ENCODE assay signal across 8 cellular contexts in the genomic region with DNA sequence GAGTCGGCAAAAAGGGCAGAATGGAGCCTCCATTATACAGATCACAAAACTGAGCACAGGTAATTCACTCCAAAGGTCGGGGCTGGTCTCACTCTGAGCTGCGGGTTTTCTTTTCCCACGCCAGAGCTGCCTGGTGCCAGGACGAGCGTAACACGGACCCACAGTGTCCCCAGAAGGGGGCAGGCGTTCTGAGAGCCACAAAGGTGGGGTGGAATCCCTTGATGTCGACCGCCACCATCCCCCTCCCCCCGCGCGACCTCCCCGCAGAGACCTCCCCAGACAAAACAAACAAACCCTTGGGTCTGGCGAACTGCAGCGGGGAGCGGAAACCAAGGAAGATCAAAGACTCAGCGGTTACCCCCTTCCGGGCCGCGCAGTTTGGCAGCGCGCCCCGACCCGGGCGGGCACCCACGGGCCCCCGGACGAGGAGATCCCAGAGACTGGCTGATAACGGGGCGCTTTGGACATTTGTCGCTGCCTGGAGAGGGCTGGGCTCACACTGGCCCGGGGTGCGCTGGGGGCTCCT. TPM values are rescaled to one million over a fixed set of nuclear protein-coding genes. Genes with fewer than 3 reads are reported as not detected.
A peak's percentile ranks its signal among the peaks of the same experiment; 100 is the strongest.
DNase-seq lines count a peak whose midpoint lies in the region; ATAC-seq, FAIRE-seq and TF ChIP-seq lines count a peak whose summit lies in the region.

No MANE protein-coding gene starts in this region.

- dilution Hi-C loops in endothelial cell of umbilical vein (cut with MboI; ENCODE audit: extremely low pct_ligation_motif_present, low sequenced_read_pairs) = no loop called here

- H3K4me1 ChIP-seq in CD4-positive, CD25-positive, alpha-beta regulatory T cell (ENCODE audit: control insufficient read depth, insufficient read depth, low read length, poor library complexity, severe bottlenecking) = peaks cover 34% of the 10 kb centered on the region
- peaks cover 4% of the 10 kb centered on the region for H3K4me1 ChIP-seq in endothelial cell of umbilical vein (ENCODE audit: control insufficient read depth, extremely low read depth, insufficient read depth, low read length)

- H3K27ac ChIP-seq in CD4-positive, CD25-positive, alpha-beta regulatory T cell (ENCODE audit: insufficient read depth, low read length, poor library complexity, severe bottlenecking) = peak overlapping the region; percentile 63
- no peak overlapping the region for H3K27ac ChIP-seq in endothelial cell of umbilical vein (ENCODE audit: insufficient read depth, low read depth, low read length)

- peak; percentile 73 to 75 for ATAC-seq in CD4-positive, CD25-positive, alpha-beta regulatory T cell (ENCODE audit: low read depth in 2 of 2)
- ATAC-seq in GM21737 (IDR thresholded peaks at IDR 0.05; ENCODE audit: unreplicated experiment) = peak; percentile 49
- peak; percentile 54 to 72 for ATAC-seq in natural killer cell treated with Interleukin-12 subunit alpha and Interleukin-12 subunit beta and Interleukin-15 and Interleukin-18, amount 100 ng/mL, for 72 hours
- ATAC-seq in stimulated activated naive CD8-positive, alpha-beta T cell treated with anti-CD3 and anti-CD28 coated beads, Interleukin-15, amount 100 ng/mL, for 72 hours = peak; percentile 79
- no peak for ATAC-seq in GM21786 (IDR thresholded peaks at IDR 0.05; ENCODE audit: unreplicated experiment)

- TF ChIP-seq POLR2A in endothelial cell of umbilical vein (IDR thresholded peaks at IDR 0.05; ENCODE audit: low read depth, low read length) = no peak

- no peak overlapping the region for H3K9ac ChIP-seq in endothelial cell of umbilical vein (replicated peaks; ENCODE audit: extremely low read depth, insufficient read depth, low read length)

- no peaks in the 10 kb centered on the region for H3K36me3 ChIP-seq in CD4-positive, CD25-positive, alpha-beta regulatory T cell (ENCODE audit: control insufficient read depth, insufficient read depth, low read length)
- no peaks in the 10 kb centered on the region for H3K36me3 ChIP-seq in endothelial cell of umbilical vein (ENCODE audit: control insufficient read depth in 2 of 2, extremely low read depth in 1 of 2, insufficient read depth in 2 of 2, low read length in 2 of 2)

- TF ChIP-seq CTCF in endothelial cell of umbilical vein (IDR thresholded peaks at IDR 0.05; ENCODE audit: extremely low read depth in 1 of 2, insufficient read depth in 1 of 2, low read depth in 1 of 2, low read length in 2 of 2) = peak in 1 of 2 donors; percentile 12

- H3K27me3 ChIP-seq in CD4-positive, CD25-positive, alpha-beta regulatory T cell (ENCODE audit: control insufficient read depth, insufficient read depth, low read length) = no peaks in the 10 kb centered on the region
- H3K27me3 ChIP-seq in endothelial cell of umbilical vein (ENCODE audit: control insufficient read depth in 2 of 2, insufficient read depth in 2 of 2, low read length in 2 of 2) = peaks cover 37 to 38% of the 10 kb centered on the region in 2 experiments

- DNase-seq in CD4-positive, CD25-positive, alpha-beta regulatory T cell = peak; percentile 80 to 88 (median 85)
- DNase-seq in NCI-H524 treated with DMSO at 0.1 percent for 48 hours (lab: John Stamatoyannopoulos, UW) (peak; percentile 33), endothelial cell of umbilical vein (ENCODE audit: low read depth, low spot score) (no peak)
- peak; percentile 22 to 49 (median 33) for DNase-seq in activated CD8-positive, alpha-beta memory T cell treated with anti-CD3 and anti-CD28 coated beads for 48 hours (ENCODE audit: low read depth in 2 of 3, low spot score in 2 of 3)
- no peak for DNase-seq in natural killer cell treated with Interleukin-12 subunit alpha and Interleukin-12 subunit beta and Interleukin-15 and Interleukin-18, amount 100 ng/mL, for 72 hours (ENCODE audit: low spot score)
- DNase-seq in stimulated activated naive CD8-positive, alpha-beta T cell treated with anti-CD3 and anti-CD28 coated beads, Interleukin-15, amount 100 ng/mL, for 72 hours = peak; percentile 74 to 76

- peaks cover 0 to 31% (median 19%) of the 10 kb centered on the region in 4 donors for H3K4me1 Mint-ChIP-seq in CD4-positive, CD25-positive, alpha-beta regulatory T cell
- H3K4me1 Mint-ChIP-seq in natural killer cell treated with Interleukin-12 subunit alpha and Interleukin-12 subunit beta and Interleukin-15 and Interleukin-18, amount 100 ng/mL, for 72 hours (ENCODE audit: low read depth in 2 of 2) = peaks cover 5 to 6% of the 10 kb centered on the region in 2 donors
- peaks cover 27% of the 10 kb centered on the region for H3K4me1 Mint-ChIP-seq in stimulated activated naive CD8-positive, alpha-beta T cell treated with anti-CD3 and anti-CD28 coated beads, Interleukin-15, amount 100 ng/mL, for 72 hours

- H4K20me1 ChIP-seq in endothelial cell of umbilical vein (replicated peaks; ENCODE audit: control insufficient read depth, extremely low read depth, insufficient read depth, low read length) = no peaks in the 10 kb centered on the region

- no peaks in the 10 kb centered on the region for H3K9me1 ChIP-seq in endothelial cell of umbilical vein (replicated peaks; ENCODE audit: control insufficient read depth, extremely low read depth, insufficient read depth, low read length)

- H3K9me3 Mint-ChIP-seq in CD4-positive, CD25-positive, alpha-beta regulatory T cell = peaks cover 0 to 15% (median 0%) of the 10 kb centered on the region in 7 donors
- no peaks in the 10 kb centered on the region for H3K9me3 Mint-ChIP-seq in natural killer cell treated with Interleukin-12 subunit alpha and Interleukin-12 subunit beta and Interleukin-15 and Interleukin-18, amount 100 ng/mL, for 72 hours
- H3K9me3 Mint-ChIP-seq in stimulated activated naive CD8-positive, alpha-beta T cell treated with anti-CD3 and anti-CD28 coated beads, Interleukin-15, amount 100 ng/mL, for 72 hours = peaks cover 18 to 19% of the 10 kb centered on the region in 2 donors

- peak overlapping the region; percentile 83 to 97 (median 93) for H3K4me3 Mint-ChIP-seq in CD4-positive, CD25-positive, alpha-beta regulatory T cell
- H3K4me3 Mint-ChIP-seq in natural killer cell treated with Interleukin-12 subunit alpha and Interleukin-12 subunit beta and Interleukin-15 and Interleukin-18, amount 100 ng/mL, for 72 hours = peak overlapping the region; percentile 88
- H3K4me3 Mint-ChIP-seq in stimulated activated naive CD8-positive, alpha-beta T cell treated with anti-CD3 and anti-CD28 coated beads, Interleukin-15, amount 100 ng/mL, for 72 hours = peak overlapping the region; percentile 93 to 98

- H3K27ac Mint-ChIP-seq in CD4-positive, CD25-positive, alpha-beta regulatory T cell = peak overlapping the region; percentile 74 to 89 (median 85)
- H3K27ac Mint-ChIP-seq in natural killer cell treated with Interleukin-12 subunit alpha and Interleukin-12 subunit beta and Interleukin-15 and Interleukin-18, amount 100 ng/mL, for 72 hours = no peak overlapping the region
- peak overlapping the region in 1 of 2 donors; percentile 85 for H3K27ac Mint-ChIP-seq in stimulated activated naive CD8-positive, alpha-beta T cell treated with anti-CD3 and anti-CD28 coated beads, Interleukin-15, amount 100 ng/mL, for 72 hours

- H3K9me3 ChIP-seq in CD4-positive, CD25-positive, alpha-beta regulatory T cell (ENCODE audit: control insufficient read depth in 2 of 2, low read length in 2 of 2) = peaks cover 3 to 10% of the 10 kb centered on the region in 2 experiments
- no peaks in the 10 kb centered on the region for H3K9me3 ChIP-seq in endothelial cell of umbilical vein (replicated peaks; ENCODE audit: control insufficient read depth, insufficient read depth, low read length)

- no peak for FAIRE-seq in endothelial cell of umbilical vein (lab: Jason Lieb, UNC)

- H2AFZ ChIP-seq in endothelial cell of umbilical vein (ENCODE audit: low read depth, low read length) = peak overlapping the region; percentile 44

- H3K27me3 Mint-ChIP-seq in CD4-positive, CD25-positive, alpha-beta regulatory T cell = peaks cover 30% of the 10 kb centered on the region
- H3K27me3 Mint-ChIP-seq in natural killer cell treated with Interleukin-12 subunit alpha and Interleukin-12 subunit beta and Interleukin-15 and Interleukin-18, amount 100 ng/mL, for 72 hours = peaks cover 0 to 16% of the 10 kb centered on the region in 2 donors
- peaks cover 29% of the 10 kb centered on the region for H3K27me3 Mint-ChIP-seq in stimulated activated naive CD8-positive, alpha-beta T cell treated with anti-CD3 and anti-CD28 coated beads, Interleukin-15, amount 100 ng/mL, for 72 hours

- intact Hi-C loops in endothelial cell of umbilical vein (cut with micrococcal nuclease) = loop anchor here (5.0 kb wide), 2 partner anchors 195 to 480 kb away; a partner anchor contains a TSS

- H3K79me2 ChIP-seq in endothelial cell of umbilical vein (ENCODE audit: control insufficient read depth, insufficient read depth, low read length) = no peaks in the 10 kb centered on the region

- no TSS peak for BruUV-seq in endothelial cell of umbilical vein (replicated peaks; lab: Mats Ljungman, UMichigan)

- no peaks in the 10 kb centered on the region for H3K36me3 Mint-ChIP-seq in CD4-positive, CD25-positive, alpha-beta regulatory T cell
- H3K36me3 Mint-ChIP-seq in natural killer cell treated with Interleukin-12 subunit alpha and Interleukin-12 subunit beta and Interleukin-15 and Interleukin-18, amount 100 ng/mL, for 72 hours = no peaks in the 10 kb centered on the region

- POLR2A ChIA-PET in endothelial cell of umbilical vein (lab: Charles Lee) = no interaction called here

- H3K4me2 ChIP-seq in endothelial cell of umbilical vein (ENCODE audit: insufficient read depth, low read length) = peak overlapping the region; percentile 66

- CTCF ChIA-PET in endothelial cell of umbilical vein (lab: Charles Lee) = interaction anchor here (0.7 to 1.7 kb wide), 4 partner anchors 17 to 259 kb away, joined by 3 to 19 read pairs (median 6); no protein-coding TSS in a partner anchor

- no peak overlapping the region for H3K4me3 ChIP-seq in CD4-positive, CD25-positive, alpha-beta regulatory T cell (ENCODE audit: low read depth, low read length)
- peak overlapping the region in 2 of 3 experiments; percentile 48 to 52 for H3K4me3 ChIP-seq in endothelial cell of umbilical vein (replicated peaks in 1 of 3; ENCODE audit: insufficient read depth in 1 of 3, low read depth in 1 of 3, low read length in 3 of 3)

RNA-seq across cellular contexts. Expression of a gene that starts 0.8 kb away (rescaled TPM):
- total RNA-seq in CD4-positive, CD25-positive, alpha-beta regulatory T cell = 2.4 TPM
- polyA plus RNA-seq in CD4-positive, CD25-positive, alpha-beta regulatory T cell = under 1 TPM in 3 of 4 donors, not detected in 1; 0.10 to 0.76 (median 0.54) TPM
- total RNA-seq in endothelial cell of umbilical vein = 0.32 TPM in 1 of 2 replicates, not detected in the other
- not detected in 2 replicates for polyA plus RNA-seq in endothelial cell of umbilical vein
- polyA plus RNA-seq in endothelial cell of umbilical vein (2011; cell fraction: cytosol; rRNA removed) = under 0.01 and 0.01 TPM in 2 replicates
- 0.01 TPM in 1 of 2 replicates, not detected in the other for polyA plus RNA-seq in endothelial cell of umbilical vein (2011; cell fraction: nucleus; rRNA removed)
- polyA plus RNA-seq in endothelial cell of umbilical vein (2012) = 0.04 TPM in 1 of 2 replicates, not detected in the other
- not detected in 2 replicates for polyA minus RNA-seq in endothelial cell of umbilical vein
- not detected for polyA minus RNA-seq in endothelial cell of umbilical vein (2011; cell fraction: cytosol; rRNA and poly(A)+ RNA removed)
- polyA minus RNA-seq in endothelial cell of umbilical vein (2011; cell fraction: nucleus; rRNA and poly(A)+ RNA removed) = not detected in 2 replicates
- total RNA-seq in natural killer cell treated with Interleukin-12 subunit alpha and Interleukin-12 subunit beta and Interleukin-15 and Interleukin-18, amount 100 ng/mL, for 72 hours = under 1 TPM; 0.29 to 0.86 TPM

Comparison
In these comparisons a context has a peak if more than half of its experiments do, and no peak if none do; other contexts are left out.
1. DNase-seq: peak in CD4-positive, CD25-positive, alpha-beta regulatory T cell (3 of 3), NCI-H524 treated with DMSO at 0.1 percent for 48 hours (single experiment), activated CD8-positive, alpha-beta memory T cell treated with anti-CD3 and anti-CD28 coated beads for 48 hours (3 of 3) and stimulated activated naive CD8-positive, alpha-beta T cell treated with anti-CD3 and anti-CD28 coated beads, Interleukin-15, amount 100 ng/mL, for 72 hours (2 of 2); none in endothelial cell of umbilical vein (single experiment) and natural killer cell treated with Interleukin-12 subunit alpha and Interleukin-12 subunit beta and Interleukin-15 and Interleukin-18, amount 100 ng/mL, for 72 hours (single experiment).
2. H3K27ac Mint-ChIP-seq: peak in CD4-positive, CD25-positive, alpha-beta regulatory T cell (3 of 3); none in natural killer cell treated with Interleukin-12 subunit alpha and Interleukin-12 subunit beta and Interleukin-15 and Interleukin-18, amount 100 ng/mL, for 72 hours (0 of 2).
3. Peak in every context shown above with its lines, with median percentiles within 50 percentile points of each other: H3K4me3 Mint-ChIP-seq.